In the genomic region with DNA sequence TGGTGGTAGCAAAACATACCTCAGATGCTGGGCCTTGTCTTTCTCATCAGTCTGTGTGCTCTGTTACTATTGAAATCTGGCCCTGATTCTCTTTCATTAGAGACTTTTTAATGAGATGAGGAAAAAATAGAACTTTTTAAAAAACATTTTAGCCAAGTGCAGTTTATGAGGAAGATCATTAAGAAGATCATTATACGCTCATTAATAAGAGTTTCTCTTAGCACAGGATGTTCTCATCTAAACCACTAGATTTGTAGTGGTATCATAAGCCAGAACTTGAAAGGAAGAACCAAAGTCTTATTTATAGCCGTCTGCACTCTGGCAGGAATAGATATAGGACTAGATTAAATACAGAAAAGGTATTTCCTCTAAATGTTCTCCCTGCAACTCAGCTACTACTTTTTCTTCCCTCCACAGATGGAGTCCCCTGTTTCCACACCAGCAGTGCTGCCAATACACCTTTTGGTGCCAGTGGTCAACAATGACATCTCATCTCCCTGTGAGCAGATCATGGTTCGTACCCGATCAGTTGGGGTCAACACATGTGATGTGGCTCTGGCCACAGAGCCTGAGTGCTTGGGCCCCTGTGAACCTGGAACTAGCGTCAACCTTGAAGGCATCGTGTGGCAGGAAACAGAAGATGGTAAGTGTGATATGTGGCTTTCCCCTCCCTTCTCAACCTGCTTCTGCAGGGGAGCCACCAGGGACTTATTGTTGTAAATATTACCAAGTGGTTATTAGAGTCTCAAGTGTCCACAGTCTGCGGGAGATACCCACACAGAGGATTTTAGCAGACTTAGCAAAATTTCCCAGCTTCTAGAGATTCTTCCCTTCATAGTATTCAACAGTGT, we compare ENCODE assay signal across 8 cellular contexts.
A peak's percentile ranks its signal among the peaks of the same experiment; 100 is the strongest.
DNase-seq lines count a peak whose midpoint lies in the region; ATAC-seq and TF ChIP-seq lines count a peak whose summit lies in the region.

No MANE protein-coding gene starts in this region.

- peak overlapping the region; percentile 93 for H3K27ac Mint-ChIP-seq in activated CD4-positive, alpha-beta memory T cell treated with anti-CD3 and anti-CD28 coated beads, Interleukin-2, amount 10 ng/mL, durations not matched to agents 7 days and 5 days
- H3K27ac Mint-ChIP-seq in mesothelial cell of epicardium: peak overlapping the region; percentile 58

- peak overlapping the region; percentile 63 for H3K4me3 Mint-ChIP-seq in activated CD4-positive, alpha-beta memory T cell treated with anti-CD3 and anti-CD28 coated beads, Interleukin-2, amount 10 ng/mL, durations not matched to agents 7 days and 5 days
- H3K4me3 Mint-ChIP-seq in mesothelial cell of epicardium: no peak overlapping the region

- peaks cover 79% of the 10 kb centered on the region for H3K4me1 Mint-ChIP-seq in activated CD4-positive, alpha-beta memory T cell treated with anti-CD3 and anti-CD28 coated beads, Interleukin-2, amount 10 ng/mL, durations not matched to agents 7 days and 5 days
- H3K4me1 Mint-ChIP-seq in mesothelial cell of epicardium: peaks cover 59% of the 10 kb centered on the region

- no peak for TF ChIP-seq CTCF in mesothelial cell of epicardium (IDR thresholded peaks at IDR 0.05; ENCODE audit: unreplicated experiment)

- peak; percentile 70 for DNase-seq in activated CD4-positive, alpha-beta memory T cell treated with anti-CD3 and anti-CD28 coated beads, Interleukin-2, amount 10 ng/mL, durations not matched to agents 7 days and 5 days
- DNase-seq in mesothelial cell of epicardium (ENCODE audit: low spot score in 2 of 2, unreplicated experiment in 2 of 2): no peak
- no peak for DNase-seq in NCI-H1092 treated with DMSO at 0.1 percent for 48 hours (lab: John Stamatoyannopoulos, UW)
- no peak for DNase-seq in NOMO-1 treated with dmso at 0.1 percent for 144 hours (lab: John Stamatoyannopoulos, UW; ENCODE audit: unreplicated experiment)
- no peak for DNase-seq in iPS-NIHi7 (ENCODE audit: extremely low spot score)
- DNase-seq in RKO (ENCODE audit: low spot score): no peak

- H3K27me3 Mint-ChIP-seq in activated CD4-positive, alpha-beta memory T cell treated with anti-CD3 and anti-CD28 coated beads, Interleukin-2, amount 10 ng/mL, durations not matched to agents 7 days and 5 days: no peaks in the 10 kb centered on the region
- no peaks in the 10 kb centered on the region for H3K27me3 Mint-ChIP-seq in mesothelial cell of epicardium (ENCODE audit: low read depth)

- CTCF ChIA-PET in activated CD4-positive, alpha-beta memory T cell treated with anti-CD3 and anti-CD28 coated beads, Interleukin-2, amount 10 ng/mL, durations not matched to agents 7 days and 5 days (lab: Charles Lee): interaction anchor here (0.8 to 1.2 kb wide), 2 partner anchors 20 to 31 kb away, joined by 3 to 4 read pairs; no protein-coding TSS in a partner anchor

- H3K9me3 Mint-ChIP-seq in activated CD4-positive, alpha-beta memory T cell treated with anti-CD3 and anti-CD28 coated beads, Interleukin-2, amount 10 ng/mL, durations not matched to agents 7 days and 5 days: no peaks in the 10 kb centered on the region
- no peaks in the 10 kb centered on the region for H3K9me3 Mint-ChIP-seq in mesothelial cell of epicardium

- POLR2A ChIA-PET in activated CD4-positive, alpha-beta memory T cell treated with anti-CD3 and anti-CD28 coated beads, Interleukin-2, amount 10 ng/mL, durations not matched to agents 7 days and 5 days (lab: Charles Lee): interaction anchor here (0.6 to 3.5 kb wide), 6 partner anchors 7 to 163 kb away, joined by 3 to 26 read pairs (median 6); partner anchors contain the start of gene ZNF609

- ATAC-seq in GM18498 (IDR thresholded peaks at IDR 0.05; ENCODE audit: unreplicated experiment) (peak; percentile 75), HG02973 (IDR thresholded peaks at IDR 0.05; ENCODE audit: unreplicated experiment) (peak; percentile 54)

- H3K36me3 Mint-ChIP-seq in activated CD4-positive, alpha-beta memory T cell treated with anti-CD3 and anti-CD28 coated beads, Interleukin-2, amount 10 ng/mL, durations not matched to agents 7 days and 5 days (ENCODE audit: low read depth): peaks cover 19% of the 10 kb centered on the region
- peaks cover 2% of the 10 kb centered on the region for H3K36me3 Mint-ChIP-seq in mesothelial cell of epicardium
